Comparison of ENCODE assay signal across 15 cellular contexts in the genomic region with DNA sequence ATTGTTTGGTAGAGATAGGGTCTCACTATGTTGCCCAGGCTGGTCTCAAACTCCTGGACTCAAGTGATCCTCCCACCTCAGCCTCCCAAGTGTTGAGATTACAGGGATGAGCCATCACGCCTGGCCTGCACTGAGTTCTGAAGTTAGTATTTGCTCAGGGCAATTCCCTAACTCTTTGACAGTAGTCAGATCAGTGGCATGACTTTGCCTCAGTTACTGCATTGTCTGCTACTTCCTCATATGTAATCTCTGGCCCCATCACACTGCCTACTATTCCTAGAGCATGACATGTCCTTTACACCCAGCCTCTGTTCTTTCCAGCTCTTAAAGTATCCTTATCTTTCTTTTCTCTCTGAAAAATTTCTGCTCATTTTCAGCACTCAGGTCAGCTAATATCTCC.
A peak's percentile ranks its signal among the peaks of the same experiment; 100 is the strongest.
DNase-seq lines count a peak whose midpoint lies in the region; TF ChIP-seq lines count a peak whose summit lies in the region.
"Had no signal": no experiment of that assay in that cellular context is flagged by ENCODE, and none has a peak within 500 bp of the region (broad histone marks: within the 10 kb centered on the region; RNA-seq: fewer than 3 reads in every experiment).

No MANE protein-coding gene starts in this region.

- no peaks in the 10 kb centered on the region for H3K79me2 ChIP-seq in osteoblast (ENCODE audit: insufficient read depth, low read length)

- no peak overlapping the region for H3K27ac ChIP-seq in HEK293 (ENCODE audit: extremely low read depth, low read depth, low read length)
- no peak overlapping the region for H3K27ac ChIP-seq in osteoblast (ENCODE audit: low read depth, low read length)
- H3K27ac ChIP-seq: BLaER1 treated with 17β-estradiol and CSF1 and Interleukin-3, amounts not matched to agents 10 nM and 100 nM; C4-2B had no signal

- no peaks in the 10 kb centered on the region for H4K20me1 ChIP-seq in osteoblast (ENCODE audit: insufficient read depth, low read length)

- H3K4me1 ChIP-seq in HEK293 (ENCODE audit: control insufficient read depth, insufficient read depth, low read length) (no peaks in the 10 kb centered on the region; the same call in 1 of the 2 replicates), osteoblast (ENCODE audit: insufficient read depth, low read length) (no peaks in the 10 kb centered on the region)
- H3K4me1 ChIP-seq: Caco-2 had no signal

- no peak overlapping the region for H2AFZ ChIP-seq in osteoblast (ENCODE audit: low read length)

- H3K9me3 ChIP-seq in HEK293 (ENCODE audit: control insufficient read depth, insufficient read depth, low read depth, low read length) (no peaks in the 10 kb centered on the region; the same call in 1 of the 2 replicates), osteoblast (ENCODE audit: low read depth, low read length) (peaks cover 5% of the 10 kb centered on the region)
- H3K9me3 ChIP-seq: Caco-2 had no signal

- H3K4me2 ChIP-seq in osteoblast (ENCODE audit: insufficient read depth, low read length) = no peak overlapping the region
- H3K4me2 ChIP-seq: BLaER1 treated with 17β-estradiol and CSF1 and Interleukin-3, amounts not matched to agents 10 nM and 100 nM had no signal

- in situ Hi-C loops in ACHN (cut with HindIII; ENCODE audit: low pct_ligation_motif_present, low pct_unique_long_range_greater_than_20kb, low sequenced_read_pairs) = no loop called here

- DNase-seq in activated CD8-positive, alpha-beta memory T cell treated with anti-CD3 and anti-CD28 coated beads for 24 hours = peak; percentile 19
- no peak for DNase-seq in activated CD8-positive, alpha-beta memory T cell treated with anti-CD3 and anti-CD28 coated beads, Interleukin-2, amount 50 U/mL, for 48 hours
- DNase-seq in osteoblast (ENCODE audit: insufficient read length, low spot score, missing footprints) (peak; percentile 13), activated gamma-delta T cell treated with Interleukin-2 at 50 U/mL for 16 hours (no peak), ACHN (no peak)
- DNase-seq: 8988T; AML-193; Caco-2; Calu3; CD4-positive, alpha-beta T cell; DMS79 treated with DMSO at 0.1 percent for 48 hours; GF-D8 had no signal

- H3K36me3 ChIP-seq in HEK293 (ENCODE audit: control insufficient read depth in 2 of 2, insufficient read depth in 1 of 2, low read length in 2 of 2) (no peaks in the 10 kb centered on the region), osteoblast (ENCODE audit: insufficient read depth, low read length) (no peaks in the 10 kb centered on the region)

- H3K27me3 ChIP-seq in osteoblast (ENCODE audit: insufficient read depth, low read length) = peaks cover 3% of the 10 kb centered on the region
- H3K27me3 ChIP-seq: BLaER1 treated with 17β-estradiol and CSF1 and Interleukin-3, amounts not matched to agents 10 nM and 100 nM had no signal

- H3K4me3 ChIP-seq in HEK293 (ENCODE audit: low read depth, low read length) = no peak overlapping the region
- H3K4me3 ChIP-seq in osteoblast (ENCODE audit: insufficient read depth, low read length) = no peak overlapping the region
- H3K4me3 ChIP-seq: BLaER1 treated with 17β-estradiol and CSF1 and Interleukin-3, amounts not matched to agents 10 nM and 100 nM had no signal

- POLR2A ChIA-PET in HEK293 (lab: Yijun Ruan, JAX) = no interaction called here

- no peak for TF ChIP-seq CTCF in HEK293 (tag by site-specific recombination; IDR thresholded peaks at IDR 0.05)
- TF ChIP-seq CTCF in osteoblast (IDR thresholded peaks at IDR 0.05; ENCODE audit: extremely low read depth, low read depth, low read length) = no peak

- CTCF ChIA-PET in HEK293 (lab: Yijun Ruan, JAX) = no interaction called here

TF ChIP-seq in HEK293, 187 proteins besides CTCF, POLR2A, EP300 and RAD21:
- TF ChIP-seq, protein P1, sequence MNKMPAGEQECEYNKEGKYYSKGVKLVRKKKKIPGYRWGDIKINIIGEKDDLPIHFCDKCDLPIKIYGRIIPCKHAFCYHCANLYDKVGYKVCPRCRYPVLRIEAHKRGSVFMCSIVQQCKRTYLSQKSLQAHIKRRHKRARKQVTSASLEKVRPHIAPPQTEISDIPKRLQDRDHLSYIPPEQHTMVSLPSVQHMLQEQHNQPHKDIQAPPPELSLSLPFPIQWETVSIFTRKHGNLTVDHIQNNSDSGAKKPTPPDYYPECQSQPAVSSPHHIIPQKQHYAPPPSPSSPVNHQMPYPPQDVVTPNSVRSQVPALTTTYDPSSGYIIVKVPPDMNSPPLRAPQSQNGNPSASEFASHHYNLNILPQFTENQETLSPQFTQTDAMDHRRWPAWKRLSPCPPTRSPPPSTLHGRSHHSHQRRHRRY (tag by site-specific recombination; IDR thresholded peaks at IDR 0.05) = no peak
- TF ChIP-seq ZNF121 (tag by site-specific recombination; IDR thresholded peaks at IDR 0.05) = 0 out of 2 replicates have a peak, but pooled peaks have one; percentile 31

Comparison
In these comparisons a context has a peak if more than half of its experiments do, and no peak if none do; other contexts are left out.
1. DNase-seq: peak in activated CD8-positive, alpha-beta memory T cell treated with anti-CD3 and anti-CD28 coated beads for 24 hours (single experiment) and osteoblast (single experiment); none in activated CD8-positive, alpha-beta memory T cell treated with anti-CD3 and anti-CD28 coated beads, Interleukin-2, amount 50 U/mL, for 48 hours (single experiment), activated gamma-delta T cell treated with Interleukin-2 at 50 U/mL for 16 hours (single experiment) and ACHN (single experiment).